ENCODE assay signal across 8 cellular contexts in genomic region chr4:125323547-125324100, GRCh38. TPM values are rescaled to one million over a fixed set of nuclear protein-coding genes. Genes with fewer than 3 reads are reported as not detected.
DNase-seq lines count a peak whose midpoint lies in the region; ATAC-seq, FAIRE-seq and TF ChIP-seq lines count a peak whose summit lies in the region.

No MANE protein-coding gene starts in this region.

- H3K36me3 ChIP-seq in brain microvascular endothelial cell (replicated peaks) (no peaks in the 10 kb centered on the region), kidney (ENCODE audit: control insufficient read depth in 1 of 2, insufficient read depth in 2 of 2, low read length in 2 of 2) (no peaks in the 10 kb centered on the region), stomach smooth muscle (ENCODE audit: control insufficient read depth in 2 of 2, insufficient read depth in 2 of 2, low read length in 2 of 2) (peaks cover 3 to 6% of the 10 kb centered on the region in 2 donors)

- in situ Hi-C loops in brain microvascular endothelial cell (cut with HindIII; ENCODE audit: low pct_ligation_motif_present, low sequenced_read_pairs) = loop anchor here (25.0 kb wide), 1 partner anchor 439 kb away; no protein-coding TSS in a partner anchor

- H3K9ac ChIP-seq in kidney (ENCODE audit: low read length in 2 of 2) (no peak overlapping the region), stomach smooth muscle (ENCODE audit: low read length in 2 of 2) (no peak overlapping the region)

- H3K27me3 ChIP-seq in brain microvascular endothelial cell (replicated peaks) (no peaks in the 10 kb centered on the region), stomach smooth muscle (ENCODE audit: control insufficient read depth in 1 of 2, insufficient read depth in 2 of 2, low read length in 2 of 2) (no peaks in the 10 kb centered on the region)

- no peak overlapping the region for H3K27ac ChIP-seq in brain microvascular endothelial cell
- peak overlapping the region in 1 of 2 donors; percentile 5 for H3K27ac ChIP-seq in kidney (ENCODE audit: low read depth in 2 of 2, low read length in 2 of 2)
- no peak overlapping the region for H3K27ac ChIP-seq in stomach smooth muscle (ENCODE audit: low read length)

- FAIRE-seq in HTR-8/SVneo (lab: Jason Lieb, UNC) (peak; percentile 76), kidney (lab: Jason Lieb, UNC) (peak; percentile 41)

- H3K4me1 ChIP-seq in kidney (ENCODE audit: control insufficient read depth in 1 of 2, insufficient read depth in 1 of 2, low read depth in 1 of 2, low read length in 2 of 2) (peaks cover 4 to 9% of the 10 kb centered on the region in 2 donors), stomach smooth muscle (ENCODE audit: control insufficient read depth, insufficient read depth, low read length) (peaks cover 11% of the 10 kb centered on the region)

- H3K4me3 ChIP-seq in brain microvascular endothelial cell (ENCODE audit: low read depth, low read length) (no peak overlapping the region), kidney (ENCODE audit: low read length in 2 of 2) (peak overlapping the region in 1 of 2 donors; percentile 41), stomach smooth muscle (ENCODE audit: low read length in 2 of 2) (peak overlapping the region; percentile 8 to 30)

- no peaks in the 10 kb centered on the region for H3K9me3 ChIP-seq in kidney (ENCODE audit: control insufficient read depth in 1 of 2, low read length in 2 of 2)
- H3K9me3 ChIP-seq in stomach smooth muscle (ENCODE audit: control insufficient read depth in 2 of 2, low read length in 2 of 2) = no peaks in the 10 kb centered on the region

- no peak for TF ChIP-seq CTCF in brain microvascular endothelial cell (IDR thresholded peaks at IDR 0.05; ENCODE audit: low read depth, low read length, missing control alignments)
- no peak for TF ChIP-seq CTCF in kidney (IDR thresholded peaks at IDR 0.05; ENCODE audit: borderline replicate concordance, extremely low read depth, insufficient read depth)

- peak; percentile 29 for DNase-seq in HTR-8/SVneo (ENCODE audit: insufficient read length, low spot score)
- DNase-seq in brain microvascular endothelial cell = peak; percentile 67
- DNase-seq in kidney = no peak
- no peak for DNase-seq in ureter (ENCODE audit: low spot score)
- no peak for DNase-seq in NCI-H748 treated with DMSO at 0.1 percent for 48 hours (lab: John Stamatoyannopoulos, UW)

- no peak for ATAC-seq in GM18858 (IDR thresholded peaks at IDR 0.05; ENCODE audit: unreplicated experiment)
- no peak for ATAC-seq in GM18517 (IDR thresholded peaks at IDR 0.05; ENCODE audit: unreplicated experiment)

- intact Hi-C loops in kidney (cut with DNase I) = no loop called here

RNA-seq across cellular contexts. Expression of gene FAT4, which starts 8.9 kb away (rescaled TPM):
- total RNA-seq in kidney = 11.3 TPM
- polyA plus RNA-seq in kidney (ENCODE audit: insufficient read depth, low read depth, low replicate concordance) = 0.99 TPM
- 9.8 TPM for total RNA-seq in ureter

Comparison
In these comparisons a context has a peak if more than half of its experiments do, and no peak if none do; other contexts are left out.
1. DNase-seq: peak in HTR-8/SVneo (single experiment) and brain microvascular endothelial cell (single experiment); none in kidney (single experiment), ureter (single experiment) and NCI-H748 treated with DMSO at 0.1 percent for 48 hours (single experiment).